In genomic region chr5:73612799-73613198, GRCh38 we compare ENCODE assay signal across 14 cellular contexts. TPM values are rescaled to one million over a fixed set of nuclear protein-coding genes. Genes with fewer than 3 reads are reported as not detected.
DNase-seq lines count a peak whose midpoint lies in the region; ATAC-seq and TF ChIP-seq lines count a peak whose summit lies in the region.
"Had no signal": no experiment of that assay in that cellular context is flagged by ENCODE, and none has a peak within 500 bp of the region (broad histone marks: within the 10 kb centered on the region; RNA-seq: fewer than 3 reads in every experiment).

No MANE protein-coding gene starts in this region.

- WGBS in body of pancreas, 2 donors, result 16 to 27% methylated on average over 3 of the region's 3 CpGs

- peak; percentile 59 for ATAC-seq in body of pancreas
- ATAC-seq in mucosa of descending colon, result peak; percentile 24
- ATAC-seq in HG02981 (IDR thresholded peaks at IDR 0.05; ENCODE audit: unreplicated experiment), result no peak
- ATAC-seq in GM21423 (IDR thresholded peaks at IDR 0.05; ENCODE audit: unreplicated experiment), result no peak

- H3K27ac ChIP-seq in body of pancreas, result peak overlapping the region in 2 of 4 donors; percentile 2 to 7
- H3K27ac ChIP-seq: 22Rv1, BLaER1 had no signal

- H3K4me1 ChIP-seq in body of pancreas (peaks cover 12% of the 10 kb centered on the region), mucosa of descending colon (ENCODE audit: low read depth) (peaks cover 2% of the 10 kb centered on the region)
- H3K4me1 ChIP-seq: BLaER1, Caco-2 had no signal

- DNase-seq in DMS53 (lab: John Stamatoyannopoulos, UW), result peak; percentile 17
- DNase-seq in DMS53 treated with DMSO at 0.1 percent for 48 hours (lab: John Stamatoyannopoulos, UW; ENCODE audit: unreplicated experiment), result no peak
- DNase-seq in body of pancreas, result no peak
- no peak for DNase-seq in mucosa of descending colon
- DNase-seq in NK-92 (lab: John Stamatoyannopoulos, UW; ENCODE audit: unreplicated experiment), result no peak
- DNase-seq: AML-193; Caco-2; CD8-positive, alpha-beta memory T cell; GOT3; H9 had no signal

- H3K36me3 ChIP-seq in body of pancreas (replicated peaks in 1 of 2; ENCODE audit: insufficient read depth in 1 of 2, low read depth in 2 of 2) (no peaks in the 10 kb centered on the region), mucosa of descending colon (ENCODE audit: low read depth) (no peaks in the 10 kb centered on the region)
- H3K36me3 ChIP-seq: BLaER1 had no signal

- TF ChIP-seq CTCF in body of pancreas (IDR thresholded peaks at IDR 0.05), result peak in 1 of 7 experiments; percentile 1
- TF ChIP-seq CTCF in mucosa of descending colon (IDR thresholded peaks at IDR 0.05), result no peak

- intact Hi-C loops in body of pancreas (cut with DNase I), result no loop called here
- intact Hi-C loops in mucosa of descending colon (cut with DNase I, micrococcal nuclease), result no loop called here

- no peak for TF ChIP-seq POLR2A in body of pancreas (IDR thresholded peaks at IDR 0.05)

- H3K4me3 ChIP-seq in body of pancreas, result no peak overlapping the region
- H3K4me3 ChIP-seq in mucosa of descending colon, result no peak overlapping the region
- H3K4me3 ChIP-seq: BLaER1 had no signal

- H3K9me3 ChIP-seq in body of pancreas, result no peaks in the 10 kb centered on the region
- no peaks in the 10 kb centered on the region for H3K9me3 ChIP-seq in mucosa of descending colon
- H3K9me3 ChIP-seq: Caco-2 had no signal

- H3K27me3 ChIP-seq in body of pancreas, result no peaks in the 10 kb centered on the region
- H3K27me3 ChIP-seq: BLaER1 had no signal

RNA-seq across cellular contexts. Expression of gene ARHGEF28, which starts 13.2 kb away (rescaled TPM):
- 10 to 100 TPM; 63.0 to 67.2 TPM for total RNA-seq in body of pancreas
- 10 to 100 TPM in 2 of 3 donors, 1 to 10 TPM in 1; 5.4 to 21.7 (median 11.6) TPM for total RNA-seq in mucosa of descending colon

RNA-seq across cellular contexts. Expression of gene UTP15, which starts 47.3 kb away (rescaled TPM):
- 10 to 100 TPM in 1 of 2 donors, 1 to 10 TPM in 1; 4.2 to 27.4 TPM for total RNA-seq in body of pancreas
- total RNA-seq in mucosa of descending colon, result 10 to 100 TPM; 11.9 to 15.0 (median 13.5) TPM

RNA-seq across cellular contexts. Expression of gene ANKRA2, which starts 47.4 kb away (rescaled TPM):
- 10 to 100 TPM in 1 of 2 donors, 1 to 10 TPM in 1; 5.9 to 12.7 TPM for total RNA-seq in body of pancreas
- 10 to 100 TPM; 20.8 to 23.8 (median 23.1) TPM for total RNA-seq in mucosa of descending colon

Comparison
In these comparisons a context has a peak if more than half of its experiments do, and no peak if none do; other contexts are left out.
1. ATAC-seq: peak in body of pancreas (single experiment) and mucosa of descending colon (single experiment); none in HG02981 (single experiment) and GM21423 (single experiment).